ENCODE assay signal across 1 cellular context in the genomic region with DNA sequence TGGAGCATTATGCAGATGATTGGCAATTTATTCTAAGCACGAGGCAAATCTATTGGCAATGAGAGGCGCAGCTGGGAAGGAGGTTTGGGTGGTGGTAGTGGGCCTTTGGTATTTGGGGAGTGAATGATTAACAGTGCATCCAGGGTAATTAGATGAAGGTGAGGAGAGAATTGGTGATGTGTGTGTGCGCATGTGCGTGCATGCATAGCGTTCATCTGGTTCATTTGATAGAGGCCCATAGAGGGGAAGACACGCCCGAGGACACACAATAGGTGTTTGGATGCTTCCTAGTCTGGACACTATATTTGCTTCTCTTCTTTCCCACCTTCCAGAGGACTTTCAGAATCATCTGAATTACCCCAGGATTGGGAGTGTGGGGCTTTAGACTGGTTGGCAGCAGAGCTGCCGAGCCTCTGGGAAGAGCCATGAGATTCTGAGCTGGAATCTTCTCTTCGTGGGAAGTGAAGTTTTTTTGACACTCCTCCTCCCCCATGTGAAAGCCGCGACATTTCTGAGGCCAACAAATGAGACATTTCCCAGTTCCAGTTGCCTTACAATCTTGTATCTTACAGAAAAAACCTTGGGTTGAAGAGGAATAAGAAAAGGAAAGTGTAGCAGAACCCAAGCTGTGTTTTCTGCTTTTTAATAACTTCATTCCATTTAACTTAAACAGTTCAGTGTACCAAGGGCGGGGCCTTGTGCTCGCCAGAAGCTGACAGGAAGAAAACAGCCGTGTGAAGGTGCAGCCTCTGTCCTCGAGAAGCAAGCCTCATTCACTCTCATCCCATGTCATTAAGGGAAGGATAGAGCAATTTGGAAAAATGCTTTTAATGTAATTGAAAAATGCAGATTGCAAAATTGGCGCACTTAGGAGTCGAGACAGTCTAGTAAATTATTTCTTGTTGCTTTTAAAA.
TF ChIP-seq lines count a peak whose summit lies in the region.

No MANE protein-coding gene starts in this region.

TF ChIP-seq in IMR-90, 13 proteins besides CTCF, POLR2A, EP300 and RAD21:
- TF ChIP-seq MAFK (IDR thresholded peaks at IDR 0.05; ENCODE audit: low read depth, low read length) (no peak), FOS (IDR thresholded peaks at IDR 0.05; ENCODE audit: low read depth, low read length) (no peak), RFX5 (IDR thresholded peaks at IDR 0.05; ENCODE audit: low read depth, low read length) (no peak), CHD1 (IDR thresholded peaks at IDR 0.05; ENCODE audit: low read depth, low read length) (no peak), CEBPB (IDR thresholded peaks at IDR 0.05; ENCODE audit: low read depth, low read length) (no peak), SMC3 (IDR thresholded peaks at IDR 0.05; ENCODE audit: low read depth, low read length) (no peak)
- TF ChIP-seq, protein P1, sequence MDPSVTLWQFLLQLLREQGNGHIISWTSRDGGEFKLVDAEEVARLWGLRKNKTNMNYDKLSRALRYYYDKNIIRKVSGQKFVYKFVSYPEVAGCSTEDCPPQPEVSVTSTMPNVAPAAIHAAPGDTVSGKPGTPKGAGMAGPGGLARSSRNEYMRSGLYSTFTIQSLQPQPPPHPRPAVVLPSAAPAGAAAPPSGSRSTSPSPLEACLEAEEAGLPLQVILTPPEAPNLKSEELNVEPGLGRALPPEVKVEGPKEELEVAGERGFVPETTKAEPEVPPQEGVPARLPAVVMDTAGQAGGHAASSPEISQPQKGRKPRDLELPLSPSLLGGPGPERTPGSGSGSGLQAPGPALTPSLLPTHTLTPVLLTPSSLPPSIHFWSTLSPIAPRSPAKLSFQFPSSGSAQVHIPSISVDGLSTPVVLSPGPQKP (IDR thresholded peaks at IDR 0.05; ENCODE audit: borderline replicate concordance, low read depth, low read length): no peak
TF ChIP-seq in IMR-90: peak in this region for 0.
